In the genomic region with DNA sequence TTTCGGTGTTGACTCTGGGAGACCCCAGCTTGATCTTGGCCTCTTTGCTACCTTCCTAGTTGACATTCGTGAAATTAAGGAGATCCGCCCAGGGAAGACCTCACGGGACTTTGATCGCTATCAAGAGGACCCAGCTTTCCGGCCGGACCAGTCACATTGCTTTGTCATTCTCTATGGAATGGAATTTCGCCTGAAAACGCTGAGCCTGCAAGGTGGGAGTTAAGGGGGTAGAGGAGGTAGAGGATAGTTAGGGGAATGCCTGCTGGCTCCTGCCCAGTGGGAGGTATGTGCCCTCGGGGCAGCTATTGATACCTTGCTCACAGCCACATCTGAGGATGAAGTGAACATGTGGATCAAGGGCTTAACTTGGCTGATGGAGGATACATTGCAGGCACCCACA, we compare ENCODE assay signal across 1 cellular context.
TF ChIP-seq lines count a peak whose summit lies in the region.

No MANE protein-coding gene starts in this region.

TF ChIP-seq in GM23338, 12 proteins besides CTCF, POLR2A, EP300 and RAD21 (continued from another document):
- TF ChIP-seq, protein P1, sequence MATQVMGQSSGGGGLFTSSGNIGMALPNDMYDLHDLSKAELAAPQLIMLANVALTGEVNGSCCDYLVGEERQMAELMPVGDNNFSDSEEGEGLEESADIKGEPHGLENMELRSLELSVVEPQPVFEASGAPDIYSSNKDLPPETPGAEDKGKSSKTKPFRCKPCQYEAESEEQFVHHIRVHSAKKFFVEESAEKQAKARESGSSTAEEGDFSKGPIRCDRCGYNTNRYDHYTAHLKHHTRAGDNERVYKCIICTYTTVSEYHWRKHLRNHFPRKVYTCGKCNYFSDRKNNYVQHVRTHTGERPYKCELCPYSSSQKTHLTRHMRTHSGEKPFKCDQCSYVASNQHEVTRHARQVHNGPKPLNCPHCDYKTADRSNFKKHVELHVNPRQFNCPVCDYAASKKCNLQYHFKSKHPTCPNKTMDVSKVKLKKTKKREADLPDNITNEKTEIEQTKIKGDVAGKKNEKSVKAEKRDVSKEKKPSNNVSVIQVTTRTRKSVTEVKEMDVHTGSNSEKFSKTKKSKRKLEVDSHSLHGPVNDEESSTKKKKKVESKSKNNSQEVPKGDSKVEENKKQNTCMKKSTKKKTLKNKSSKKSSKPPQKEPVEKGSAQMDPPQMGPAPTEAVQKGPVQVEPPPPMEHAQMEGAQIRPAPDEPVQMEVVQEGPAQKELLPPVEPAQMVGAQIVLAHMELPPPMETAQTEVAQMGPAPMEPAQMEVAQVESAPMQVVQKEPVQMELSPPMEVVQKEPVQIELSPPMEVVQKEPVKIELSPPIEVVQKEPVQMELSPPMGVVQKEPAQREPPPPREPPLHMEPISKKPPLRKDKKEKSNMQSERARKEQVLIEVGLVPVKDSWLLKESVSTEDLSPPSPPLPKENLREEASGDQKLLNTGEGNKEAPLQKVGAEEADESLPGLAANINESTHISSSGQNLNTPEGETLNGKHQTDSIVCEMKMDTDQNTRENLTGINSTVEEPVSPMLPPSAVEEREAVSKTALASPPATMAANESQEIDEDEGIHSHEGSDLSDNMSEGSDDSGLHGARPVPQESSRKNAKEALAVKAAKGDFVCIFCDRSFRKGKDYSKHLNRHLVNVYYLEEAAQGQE (IDR thresholded peaks at IDR 0.05; ENCODE audit: unreplicated experiment) = no peak
- TF ChIP-seq CREB1 (CRISPR knock-in tag; IDR thresholded peaks at IDR 0.05; ENCODE audit: low read depth) = no peak
- no peak for TF ChIP-seq ZNF331 (CRISPR knock-in tag; IDR thresholded peaks at IDR 0.05; ENCODE audit: low read depth)
- TF ChIP-seq, protein P2, sequence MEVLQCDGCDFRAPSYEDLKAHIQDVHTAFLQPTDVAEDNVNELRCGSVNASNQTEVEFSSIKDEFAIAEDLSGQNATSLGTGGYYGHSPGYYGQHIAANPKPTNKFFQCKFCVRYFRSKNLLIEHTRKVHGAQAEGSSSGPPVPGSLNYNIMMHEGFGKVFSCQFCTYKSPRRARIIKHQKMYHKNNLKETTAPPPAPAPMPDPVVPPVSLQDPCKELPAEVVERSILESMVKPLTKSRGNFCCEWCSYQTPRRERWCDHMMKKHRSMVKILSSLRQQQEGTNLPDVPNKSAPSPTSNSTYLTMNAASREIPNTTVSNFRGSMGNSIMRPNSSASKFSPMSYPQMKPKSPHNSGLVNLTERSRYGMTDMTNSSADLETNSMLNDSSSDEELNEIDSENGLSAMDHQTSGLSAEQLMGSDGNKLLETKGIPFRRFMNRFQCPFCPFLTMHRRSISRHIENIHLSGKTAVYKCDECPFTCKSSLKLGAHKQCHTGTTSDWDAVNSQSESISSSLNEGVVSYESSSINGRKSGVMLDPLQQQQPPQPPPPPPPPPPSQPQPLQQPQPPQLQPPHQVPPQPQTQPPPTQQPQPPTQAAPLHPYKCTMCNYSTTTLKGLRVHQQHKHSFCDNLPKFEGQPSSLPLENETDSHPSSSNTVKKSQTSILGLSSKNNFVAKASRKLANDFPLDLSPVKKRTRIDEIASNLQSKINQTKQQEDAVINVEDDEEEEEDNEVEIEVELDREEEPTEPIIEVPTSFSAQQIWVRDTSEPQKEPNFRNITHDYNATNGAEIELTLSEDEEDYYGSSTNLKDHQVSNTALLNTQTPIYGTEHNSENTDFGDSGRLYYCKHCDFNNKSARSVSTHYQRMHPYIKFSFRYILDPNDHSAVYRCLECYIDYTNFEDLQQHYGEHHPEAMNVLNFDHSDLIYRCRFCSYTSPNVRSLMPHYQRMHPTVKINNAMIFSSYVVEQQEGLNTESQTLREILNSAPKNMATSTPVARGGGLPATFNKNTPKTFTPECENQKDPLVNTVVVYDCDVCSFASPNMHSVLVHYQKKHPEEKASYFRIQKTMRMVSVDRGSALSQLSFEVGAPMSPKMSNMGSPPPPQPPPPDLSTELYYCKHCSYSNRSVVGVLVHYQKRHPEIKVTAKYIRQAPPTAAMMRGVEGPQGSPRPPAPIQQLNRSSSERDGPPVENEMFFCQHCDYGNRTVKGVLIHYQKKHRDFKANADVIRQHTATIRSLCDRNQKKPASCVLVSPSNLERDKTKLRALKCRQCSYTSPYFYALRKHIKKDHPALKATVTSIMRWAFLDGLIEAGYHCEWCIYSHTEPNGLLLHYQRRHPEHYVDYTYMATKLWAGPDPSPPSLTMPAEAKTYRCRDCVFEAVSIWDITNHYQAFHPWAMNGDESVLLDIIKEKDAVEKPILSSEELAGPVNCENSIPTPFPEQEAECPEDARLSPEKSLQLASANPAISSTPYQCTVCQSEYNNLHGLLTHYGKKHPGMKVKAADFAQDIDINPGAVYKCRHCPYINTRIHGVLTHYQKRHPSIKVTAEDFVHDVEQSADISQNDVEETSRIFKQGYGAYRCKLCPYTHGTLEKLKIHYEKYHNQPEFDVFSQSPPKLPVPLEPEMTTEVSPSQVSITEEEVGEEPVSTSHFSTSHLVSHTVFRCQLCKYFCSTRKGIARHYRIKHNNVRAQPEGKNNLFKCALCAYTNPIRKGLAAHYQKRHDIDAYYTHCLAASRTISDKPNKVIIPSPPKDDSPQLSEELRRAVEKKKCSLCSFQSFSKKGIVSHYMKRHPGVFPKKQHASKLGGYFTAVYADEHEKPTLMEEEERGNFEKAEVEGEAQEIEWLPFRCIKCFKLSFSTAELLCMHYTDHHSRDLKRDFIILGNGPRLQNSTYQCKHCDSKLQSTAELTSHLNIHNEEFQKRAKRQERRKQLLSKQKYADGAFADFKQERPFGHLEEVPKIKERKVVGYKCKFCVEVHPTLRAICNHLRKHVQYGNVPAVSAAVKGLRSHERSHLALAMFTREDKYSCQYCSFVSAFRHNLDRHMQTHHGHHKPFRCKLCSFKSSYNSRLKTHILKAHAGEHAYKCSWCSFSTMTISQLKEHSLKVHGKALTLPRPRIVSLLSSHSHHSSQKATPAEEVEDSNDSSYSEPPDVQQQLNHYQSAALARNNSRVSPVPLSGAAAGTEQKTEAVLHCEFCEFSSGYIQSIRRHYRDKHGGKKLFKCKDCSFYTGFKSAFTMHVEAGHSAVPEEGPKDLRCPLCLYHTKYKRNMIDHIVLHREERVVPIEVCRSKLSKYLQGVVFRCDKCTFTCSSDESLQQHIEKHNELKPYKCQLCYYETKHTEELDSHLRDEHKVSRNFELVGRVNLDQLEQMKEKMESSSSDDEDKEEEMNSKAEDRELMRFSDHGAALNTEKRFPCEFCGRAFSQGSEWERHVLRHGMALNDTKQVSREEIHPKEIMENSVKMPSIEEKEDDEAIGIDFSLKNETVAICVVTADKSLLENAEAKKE (CRISPR knock-in tag; IDR thresholded peaks at IDR 0.05) = no peak
- TF ChIP-seq EZH2 (IDR thresholded peaks at IDR 0.05; ENCODE audit: low read depth, unreplicated experiment) = no peak
TF ChIP-seq in GM23338: peak in this region for 0.
